Comparison of ENCODE assay signal across 12 cellular contexts in genomic region chr20:57810511-57811372, GRCh38.
DNase-seq lines count a peak whose midpoint lies in the region; ATAC-seq, FAIRE-seq and TF ChIP-seq lines count a peak whose summit lies in the region.
"Had no signal": no experiment of that assay in that cellular context is flagged by ENCODE, and none has a peak within 500 bp of the region (broad histone marks: within the 10 kb centered on the region; RNA-seq: fewer than 3 reads in every experiment).

No MANE protein-coding gene starts in this region.

- no peaks in the 10 kb centered on the region for H3K36me3 ChIP-seq in HepG2 (replicated peaks in 1 of 2; ENCODE audit: control insufficient read depth in 1 of 2, insufficient read depth in 2 of 2, low read length in 2 of 2)
- H3K36me3 ChIP-seq in smooth muscle cell (ENCODE audit: low read depth), result no peaks in the 10 kb centered on the region

- no peak for TF ChIP-seq RAD21 in HepG2 (CRISPR knock-in tag; IDR thresholded peaks at IDR 0.05)

- in situ Hi-C loops in HepG2 (cut with HindIII; ENCODE audit: extremely low pct_ligation_motif_present, low pct_unique_long_range_greater_than_20kb), result no loop called here

- no peak for TF ChIP-seq POLR2A in HepG2 (IDR thresholded peaks at IDR 0.05; ENCODE audit: insufficient read depth in 1 of 2, low read depth in 2 of 2, low read length in 2 of 2)

- no peak for TF ChIP-seq EP300 in HepG2 (IDR thresholded peaks at IDR 0.05; ENCODE audit: low read depth in 2 of 2, low read length in 2 of 2)
- no peak for TF ChIP-seq EP300 in HepG2 (CRISPR knock-in tag; IDR thresholded peaks at IDR 0.05; ENCODE audit: borderline replicate concordance)

- ATAC-seq in HepG2 (peak; percentile 67), HG02642 (IDR thresholded peaks at IDR 0.05; ENCODE audit: poor library complexity, unreplicated experiment) (no peak)

- TF ChIP-seq CTCF in HepG2 (CRISPR knock-in tag; IDR thresholded peaks at IDR 0.05) (no peak), smooth muscle cell (IDR thresholded peaks at IDR 0.05; ENCODE audit: borderline replicate concordance, insufficient read depth, poor library complexity, severe bottlenecking) (no peak)

- CTCF ChIA-PET in HepG2 (lab: Yijun Ruan, JAX; ENCODE audit: low intra/inter-chr PET ratio, low total read pairs), result no interaction called here

- no peak overlapping the region for H3K4me3 ChIP-seq in HepG2 (replicated peaks in 1 of 3; ENCODE audit: insufficient read depth in 1 of 3, low read depth in 2 of 3, low read length in 3 of 3)
- no peak overlapping the region for H3K4me3 ChIP-seq in smooth muscle cell

- H3K27ac ChIP-seq in HepG2 (ENCODE audit: extremely low read length, insufficient read depth, low read length) (no peak overlapping the region), smooth muscle cell (ENCODE audit: low read depth) (peak overlapping the region; percentile 58)

- BruUV-seq in HepG2 (replicated peaks; lab: Mats Ljungman, UMichigan), result no TSS peak

- 33% methylated on average over 23 of the region's 26 CpGs for WGBS in HepG2 (ENCODE audit: low lambda C conversion rate)
- 65% methylated on average over 26 of the region's 26 CpGs for WGBS in smooth muscle cell (ENCODE audit: low lambda C conversion rate)

- no peak for FAIRE-seq in HepG2 (lab: Jason Lieb, UNC)
- FAIRE-seq in GM19239 (lab: Jason Lieb, UNC), result no peak
- FAIRE-seq: GM18507 had no signal

- H3K79me2 ChIP-seq in HepG2 (ENCODE audit: insufficient read depth, low read length), result no peaks in the 10 kb centered on the region
- H3K79me2 ChIP-seq in smooth muscle cell (ENCODE audit: low read depth), result no peaks in the 10 kb centered on the region

- H3K4me2 ChIP-seq in HepG2 (ENCODE audit: low read depth, low read length), result no peak overlapping the region
- H3K4me2 ChIP-seq in smooth muscle cell, result peak overlapping the region; percentile 34

- H3F3A ChIP-seq in smooth muscle cell (ENCODE audit: low read depth), result no peaks in the 10 kb centered on the region

- H3K9me3 ChIP-seq in HepG2 (ENCODE audit: low read length) (no peaks in the 10 kb centered on the region), smooth muscle cell (replicated peaks; ENCODE audit: low read depth) (no peaks in the 10 kb centered on the region)

- POLR2A ChIA-PET in HepG2 (lab: Yijun Ruan, JAX), result no interaction called here

- H3K4me1 ChIP-seq in HepG2 (ENCODE audit: insufficient read depth, low read length) (no peaks in the 10 kb centered on the region), smooth muscle cell (ENCODE audit: low read depth) (peaks cover 9% of the 10 kb centered on the region)

- H2AFZ ChIP-seq in HepG2 (ENCODE audit: low read length) (no peak overlapping the region), smooth muscle cell (ENCODE audit: low read depth) (no peak overlapping the region)

- intact Hi-C loops in HepG2 (cut with micrococcal nuclease; ENCODE audit: unreplicated experiment), result no loop called here

- no peak overlapping the region for H3K9ac ChIP-seq in HepG2 (ENCODE audit: insufficient read depth, low read depth, low read length)
- H3K9ac ChIP-seq in smooth muscle cell (ENCODE audit: low read depth), result no peak overlapping the region

- DNase-seq in HT-29 (ENCODE audit: low spot score) (peak; percentile 69), astrocyte of the hippocampus (ENCODE audit: low read depth, low spot score) (peak; percentile 55), HepG2 (ENCODE audit: low spot score) (peak; percentile 32), smooth muscle cell (lab: John Stamatoyannopoulos, UW; ENCODE audit: unreplicated experiment) (no peak), NCI-H2227 treated with DMSO at 0.1 percent for 48 hours (lab: John Stamatoyannopoulos, UW) (no peak), GM19239 (ENCODE audit: insufficient read length, low spot score) (no peak)
- DNase-seq: CD4-positive, CD25-positive, alpha-beta regulatory T cell; GDM1; H9; NCI-H510A had no signal

- peaks cover 3 to 26% of the 10 kb centered on the region in 2 experiments; a peak in 2 of 5 replicates for H3K27me3 ChIP-seq in HepG2 (ENCODE audit: control insufficient read depth in 1 of 2, insufficient read depth in 2 of 2, low read length in 2 of 2)
- H3K27me3 ChIP-seq in smooth muscle cell (ENCODE audit: low read depth), result no peaks in the 10 kb centered on the region

- H4K20me1 ChIP-seq in HepG2 (ENCODE audit: insufficient read depth, low read length) (no peaks in the 10 kb centered on the region), smooth muscle cell (ENCODE audit: low read depth) (no peaks in the 10 kb centered on the region)

TF ChIP-seq in HepG2, 621 proteins besides CTCF, POLR2A, EP300 and RAD21:
- TF ChIP-seq GABPA (IDR thresholded peaks at IDR 0.05; ENCODE audit: low read depth, low read length) (no peak), GABPA (CRISPR knock-in tag; IDR thresholded peaks at IDR 0.05; ENCODE audit: low read depth) (no peak), FOSL2 (CRISPR knock-in tag; IDR thresholded peaks at IDR 0.05) (peak; percentile 57)

Comparison
In these comparisons a context has a peak if more than half of its experiments do, and no peak if none do; other contexts are left out.
1. DNase-seq: peak in HT-29 (single experiment), astrocyte of the hippocampus (single experiment) and HepG2 (single experiment); none in smooth muscle cell (single experiment), NCI-H2227 treated with DMSO at 0.1 percent for 48 hours (single experiment) and GM19239 (single experiment).